ENCODE assay signal across 1 cellular context in the genomic region with DNA sequence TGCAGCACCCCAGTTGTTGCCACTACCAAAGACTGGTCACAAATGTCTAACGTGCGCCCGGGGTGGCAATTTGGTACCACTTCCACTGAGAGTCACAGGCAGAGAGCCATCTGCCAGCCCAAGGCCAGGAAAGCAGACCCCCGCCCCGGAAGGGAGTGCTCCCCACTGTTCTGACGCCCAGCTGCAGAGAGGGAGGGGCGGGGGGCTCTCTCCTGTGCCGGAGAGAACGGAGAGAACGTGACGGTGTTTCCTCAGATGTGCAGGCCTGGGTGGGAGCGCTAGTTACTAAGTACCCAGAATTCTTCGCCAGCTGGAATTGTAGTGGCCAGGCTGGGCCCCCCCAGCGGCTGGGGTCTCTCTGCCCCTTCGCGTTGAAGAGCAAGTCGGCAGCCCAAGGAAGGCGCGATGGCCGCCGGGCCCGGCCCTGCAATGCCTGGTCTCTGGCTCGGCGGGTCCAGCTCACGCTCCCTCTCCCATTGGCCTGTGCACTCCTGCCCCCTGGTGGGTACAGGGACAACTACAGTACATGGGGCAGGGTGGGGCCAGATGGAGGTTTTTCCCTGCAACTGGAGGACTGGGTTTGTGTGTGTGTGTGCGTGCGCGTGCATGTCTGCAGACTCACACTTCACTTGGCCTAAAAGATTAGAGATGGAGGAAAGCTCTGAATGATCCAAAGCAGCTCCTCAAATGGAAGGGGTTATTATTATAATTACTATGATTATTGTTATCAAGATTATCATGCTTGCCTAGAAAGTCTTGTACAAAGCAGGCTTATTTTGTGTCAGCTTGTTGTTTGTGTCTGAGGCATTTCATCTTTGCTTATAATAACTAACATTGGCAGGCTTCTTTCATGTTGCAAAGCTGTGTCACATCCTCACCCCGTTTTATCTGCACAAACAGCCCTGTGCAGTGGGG.
TF ChIP-seq lines count a peak whose summit lies in the region.

No MANE protein-coding gene starts in this region.

TF ChIP-seq in K562, 482 proteins besides CTCF, POLR2A, EP300 and RAD21 (continued from another document and continues in another):
- TF ChIP-seq CGGBP1 (CRISPR knock-in tag; IDR thresholded peaks at IDR 0.05) (no peak), RBM17 (IDR thresholded peaks at IDR 0.05; ENCODE audit: borderline replicate concordance, low read depth, low read length) (no peak), TRIM24 (IDR thresholded peaks at IDR 0.05) (no peak), CHD1 (IDR thresholded peaks at IDR 0.05; ENCODE audit: low read length) (no peak), MBD1 (CRISPR knock-in tag; IDR thresholded peaks at IDR 0.05) (no peak), KLF6 (CRISPR knock-in tag; IDR thresholded peaks at IDR 0.05; ENCODE audit: borderline replicate concordance) (no peak), CXXC5 (CRISPR knock-in tag; IDR thresholded peaks at IDR 0.05) (0 out of 2 replicates have a peak, but pooled peaks have one; percentile 27), ZSCAN32 (CRISPR knock-in tag; IDR thresholded peaks at IDR 0.05) (no peak), ZFP30 (CRISPR knock-in tag; IDR thresholded peaks at IDR 0.05; ENCODE audit: borderline replicate concordance) (no peak), STAT5A (IDR thresholded peaks at IDR 0.05; ENCODE audit: borderline replicate concordance, low read length) (no peak), THRAP3 (IDR thresholded peaks at IDR 0.05; ENCODE audit: borderline replicate concordance) (no peak), PCBP1 (IDR thresholded peaks at IDR 0.05; ENCODE audit: low read depth, low read length, poor library complexity, severe bottlenecking) (no peak), ZNF75A (CRISPR knock-in tag; IDR thresholded peaks at IDR 0.05) (no peak), MYNN (IDR thresholded peaks at IDR 0.05) (0 out of 2 replicates have a peak, but pooled peaks have one; percentile 23), MYNN (CRISPR knock-in tag; IDR thresholded peaks at IDR 0.05) (no peak), TFE3 (CRISPR knock-in tag; IDR thresholded peaks at IDR 0.05) (no peak), RBM22 (IDR thresholded peaks at IDR 0.05; ENCODE audit: low read depth, low read length, poor library complexity, severe bottlenecking) (no peak), GMEB1 (CRISPR knock-in tag; IDR thresholded peaks at IDR 0.05) (no peak), ZNF217 (CRISPR knock-in tag; IDR thresholded peaks at IDR 0.05) (no peak), HDAC1 (IDR thresholded peaks at IDR 0.05) (no peak), ELF4 (CRISPR knock-in tag; IDR thresholded peaks at IDR 0.05) (no peak), ZNF408 (CRISPR knock-in tag; IDR thresholded peaks at IDR 0.05; ENCODE audit: low read depth) (no peak), ZBTB9 (CRISPR knock-in tag; IDR thresholded peaks at IDR 0.05) (no peak), TCFL5 (CRISPR knock-in tag; conservative IDR thresholded peaks at IDR 0.05) (no peak), ZNF431 (CRISPR knock-in tag; IDR thresholded peaks at IDR 0.05) (no peak), ZNF143 (CRISPR knock-in tag; IDR thresholded peaks at IDR 0.05) (no peak), KLF16 (IDR thresholded peaks at IDR 0.05) (0 out of 2 replicates have a peak, but pooled peaks have one; percentile 51), NFXL1 (CRISPR knock-in tag; IDR thresholded peaks at IDR 0.05) (no peak), PHF8 (IDR thresholded peaks at IDR 0.05; ENCODE audit: borderline replicate concordance, low read length) (no peak), ZNF347 (CRISPR knock-in tag; IDR thresholded peaks at IDR 0.05; ENCODE audit: low read depth) (no peak), BCLAF1 (IDR thresholded peaks at IDR 0.05; ENCODE audit: borderline replicate concordance in 1 of 2, control insufficient read depth in 1 of 2, low read depth in 2 of 2, low read length in 1 of 2) (no peak)
- TF ChIP-seq, protein P1, sequence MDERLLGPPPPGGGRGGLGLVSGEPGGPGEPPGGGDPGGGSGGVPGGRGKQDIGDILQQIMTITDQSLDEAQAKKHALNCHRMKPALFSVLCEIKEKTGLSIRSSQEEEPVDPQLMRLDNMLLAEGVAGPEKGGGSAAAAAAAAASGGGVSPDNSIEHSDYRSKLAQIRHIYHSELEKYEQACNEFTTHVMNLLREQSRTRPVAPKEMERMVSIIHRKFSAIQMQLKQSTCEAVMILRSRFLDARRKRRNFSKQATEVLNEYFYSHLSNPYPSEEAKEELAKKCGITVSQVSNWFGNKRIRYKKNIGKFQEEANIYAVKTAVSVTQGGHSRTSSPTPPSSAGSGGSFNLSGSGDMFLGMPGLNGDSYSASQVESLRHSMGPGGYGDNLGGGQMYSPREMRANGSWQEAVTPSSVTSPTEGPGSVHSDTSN (CRISPR knock-in tag; IDR thresholded peaks at IDR 0.05; ENCODE audit: low read depth) = no peak
- TF ChIP-seq, protein P1 (tag; conservative IDR thresholded peaks at IDR 0.05; ENCODE audit: low read depth) = no peak
- TF ChIP-seq, protein P2, sequence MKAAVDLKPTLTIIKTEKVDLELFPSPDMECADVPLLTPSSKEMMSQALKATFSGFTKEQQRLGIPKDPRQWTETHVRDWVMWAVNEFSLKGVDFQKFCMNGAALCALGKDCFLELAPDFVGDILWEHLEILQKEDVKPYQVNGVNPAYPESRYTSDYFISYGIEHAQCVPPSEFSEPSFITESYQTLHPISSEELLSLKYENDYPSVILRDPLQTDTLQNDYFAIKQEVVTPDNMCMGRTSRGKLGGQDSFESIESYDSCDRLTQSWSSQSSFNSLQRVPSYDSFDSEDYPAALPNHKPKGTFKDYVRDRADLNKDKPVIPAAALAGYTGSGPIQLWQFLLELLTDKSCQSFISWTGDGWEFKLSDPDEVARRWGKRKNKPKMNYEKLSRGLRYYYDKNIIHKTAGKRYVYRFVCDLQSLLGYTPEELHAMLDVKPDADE (conservative IDR thresholded peaks at IDR 0.05; ENCODE audit: control insufficient read depth, low read depth, low read length) = no peak
- TF ChIP-seq, protein P3, sequence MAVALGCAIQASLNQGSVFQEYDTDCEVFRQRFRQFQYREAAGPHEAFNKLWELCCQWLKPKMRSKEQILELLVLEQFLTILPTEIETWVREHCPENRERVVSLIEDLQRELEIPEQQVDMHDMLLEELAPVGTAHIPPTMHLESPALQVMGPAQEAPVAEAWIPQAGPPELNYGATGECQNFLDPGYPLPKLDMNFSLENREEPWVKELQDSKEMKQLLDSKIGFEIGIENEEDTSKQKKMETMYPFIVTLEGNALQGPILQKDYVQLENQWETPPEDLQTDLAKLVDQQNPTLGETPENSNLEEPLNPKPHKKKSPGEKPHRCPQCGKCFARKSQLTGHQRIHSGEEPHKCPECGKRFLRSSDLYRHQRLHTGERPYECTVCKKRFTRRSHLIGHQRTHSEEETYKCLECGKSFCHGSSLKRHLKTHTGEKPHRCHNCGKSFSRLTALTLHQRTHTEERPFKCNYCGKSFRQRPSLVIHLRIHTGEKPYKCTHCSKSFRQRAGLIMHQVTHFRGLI (CRISPR knock-in tag; IDR thresholded peaks at IDR 0.05) = no peak
- TF ChIP-seq, protein P4, sequence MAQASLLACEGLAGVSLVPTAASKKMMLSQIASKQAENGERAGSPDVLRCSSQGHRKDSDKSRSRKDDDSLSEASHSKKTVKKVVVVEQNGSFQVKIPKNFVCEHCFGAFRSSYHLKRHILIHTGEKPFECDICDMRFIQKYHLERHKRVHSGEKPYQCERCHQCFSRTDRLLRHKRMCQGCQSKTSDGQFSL (CRISPR knock-in tag; IDR thresholded peaks at IDR 0.05) = no peak
- TF ChIP-seq, protein P4 (tag; IDR thresholded peaks at IDR 0.05) = no peak
- TF ChIP-seq, protein P5, sequence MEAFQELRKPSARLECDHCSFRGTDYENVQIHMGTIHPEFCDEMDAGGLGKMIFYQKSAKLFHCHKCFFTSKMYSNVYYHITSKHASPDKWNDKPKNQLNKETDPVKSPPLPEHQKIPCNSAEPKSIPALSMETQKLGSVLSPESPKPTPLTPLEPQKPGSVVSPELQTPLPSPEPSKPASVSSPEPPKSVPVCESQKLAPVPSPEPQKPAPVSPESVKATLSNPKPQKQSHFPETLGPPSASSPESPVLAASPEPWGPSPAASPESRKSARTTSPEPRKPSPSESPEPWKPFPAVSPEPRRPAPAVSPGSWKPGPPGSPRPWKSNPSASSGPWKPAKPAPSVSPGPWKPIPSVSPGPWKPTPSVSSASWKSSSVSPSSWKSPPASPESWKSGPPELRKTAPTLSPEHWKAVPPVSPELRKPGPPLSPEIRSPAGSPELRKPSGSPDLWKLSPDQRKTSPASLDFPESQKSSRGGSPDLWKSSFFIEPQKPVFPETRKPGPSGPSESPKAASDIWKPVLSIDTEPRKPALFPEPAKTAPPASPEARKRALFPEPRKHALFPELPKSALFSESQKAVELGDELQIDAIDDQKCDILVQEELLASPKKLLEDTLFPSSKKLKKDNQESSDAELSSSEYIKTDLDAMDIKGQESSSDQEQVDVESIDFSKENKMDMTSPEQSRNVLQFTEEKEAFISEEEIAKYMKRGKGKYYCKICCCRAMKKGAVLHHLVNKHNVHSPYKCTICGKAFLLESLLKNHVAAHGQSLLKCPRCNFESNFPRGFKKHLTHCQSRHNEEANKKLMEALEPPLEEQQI (IDR thresholded peaks at IDR 0.05) = no peak
